Comparison of ENCODE assay signal across 9 cellular contexts in genomic region chr3:87771338-87772059, GRCh38. TPM values are rescaled to one million over a fixed set of nuclear protein-coding genes. Genes with fewer than 3 reads are reported as not detected.
DNase-seq lines count a peak whose midpoint lies in the region; ATAC-seq and TF ChIP-seq lines count a peak whose summit lies in the region.
"Had no signal": no experiment of that assay in that cellular context is flagged by ENCODE, and none has a peak within 500 bp of the region (broad histone marks: within the 10 kb centered on the region; RNA-seq: fewer than 3 reads in every experiment).

No MANE protein-coding gene starts in this region.

- H3K9me3 ChIP-seq in CD8-positive, alpha-beta memory T cell (ENCODE audit: low read length), result no peaks in the 10 kb centered on the region
- H3K9me3 ChIP-seq in right lobe of liver, result no peaks in the 10 kb centered on the region

- peaks cover 6 to 26% of the 10 kb centered on the region in 2 donors for H3K27me3 Mint-ChIP-seq in CD8-positive, alpha-beta memory T cell

- no peak for TF ChIP-seq POLR2A in right lobe of liver (IDR thresholded peaks at IDR 0.05)

- intact Hi-C loops in right lobe of liver (cut with DNase I), result no loop called here

- WGBS in right lobe of liver (ENCODE audit: insufficient coverage, low coverage, low lambda C conversion rate, missing lambda C conversion rate), result 60% methylated on average over 3 of the region's 5 CpGs

- H3K9me3 Mint-ChIP-seq in CD8-positive, alpha-beta memory T cell, result peaks cover 0 to 4% (median 2%) of the 10 kb centered on the region in 5 donors

- no peaks in the 10 kb centered on the region for H3K4me1 Mint-ChIP-seq in CD8-positive, alpha-beta memory T cell

- TF ChIP-seq CTCF in RWPE1 (conservative IDR thresholded peaks at IDR 0.05; ENCODE audit: low read depth) (peak; percentile 38; the same call in 1 of the 2 replicates), brain microvascular endothelial cell (IDR thresholded peaks at IDR 0.05; ENCODE audit: low read depth, low read length, missing control alignments) (peak; percentile 83), right lobe of liver (IDR thresholded peaks at IDR 0.05) (peak; percentile 66 to 78 (median 70))

- no peak overlapping the region for H3K4me3 ChIP-seq in CD8-positive, alpha-beta memory T cell (ENCODE audit: low read length)
- H3K4me3 ChIP-seq in brain microvascular endothelial cell (ENCODE audit: low read depth, low read length) (no peak overlapping the region), right lobe of liver (no peak overlapping the region)
- H3K4me3 ChIP-seq: skin epidermis had no signal

- POLR2A ChIA-PET in CD8-positive, alpha-beta memory T cell (lab: Charles Lee), result no interaction called here
- POLR2A ChIA-PET in RWPE1 (lab: Yijun Ruan, JAX; ENCODE audit: low non-redundant PET), result no interaction called here

- ATAC-seq in GM19023 (IDR thresholded peaks at IDR 0.05; ENCODE audit: unreplicated experiment) (peak; percentile 99), HG03066 (IDR thresholded peaks at IDR 0.05; ENCODE audit: low read depth, unreplicated experiment) (peak; percentile 91), right lobe of liver (peak; percentile 88 to 95 (median 92))

- no peaks in the 10 kb centered on the region for H3K27me3 ChIP-seq in CD8-positive, alpha-beta memory T cell (ENCODE audit: insufficient read depth, low read length, poor library complexity, severe bottlenecking)
- H3K27me3 ChIP-seq in brain microvascular endothelial cell (replicated peaks), result no peaks in the 10 kb centered on the region
- no peaks in the 10 kb centered on the region for H3K27me3 ChIP-seq in right lobe of liver

- in situ Hi-C loops in brain microvascular endothelial cell (cut with HindIII; ENCODE audit: low pct_ligation_motif_present, low sequenced_read_pairs), result no loop called here

- H3K36me3 Mint-ChIP-seq in CD8-positive, alpha-beta memory T cell, result no peaks in the 10 kb centered on the region

- no peaks in the 10 kb centered on the region for H3K4me1 ChIP-seq in CD8-positive, alpha-beta memory T cell (ENCODE audit: insufficient read depth, low read length)
- H3K4me1 ChIP-seq in right lobe of liver, result no peaks in the 10 kb centered on the region

- no peak overlapping the region for H3K27ac ChIP-seq in CD8-positive, alpha-beta memory T cell (ENCODE audit: low read depth, low read length)
- no peak overlapping the region for H3K27ac ChIP-seq in RWPE1
- no peak overlapping the region for H3K27ac ChIP-seq in brain microvascular endothelial cell
- no peak overlapping the region for H3K27ac ChIP-seq in right lobe of liver
- H3K27ac ChIP-seq: skin epidermis had no signal

- peak in 4 of 5 donors; percentile 4 to 56 (median 28) for DNase-seq in CD8-positive, alpha-beta memory T cell
- DNase-seq in RWPE1 (ENCODE audit: low spot score), result no peak
- DNase-seq in brain microvascular endothelial cell, result peak; percentile 36
- DNase-seq in right lobe of liver, result peak in 2 of 3 donors; percentile 50 to 51
- DNase-seq in NCI-H1105 (lab: John Stamatoyannopoulos, UW), result no peak
- no peak for DNase-seq in C1 segment of cervical spinal cord (lab: John Stamatoyannopoulos, UW)

- H3K36me3 ChIP-seq in CD8-positive, alpha-beta memory T cell (ENCODE audit: insufficient read depth, low read length), result no peaks in the 10 kb centered on the region
- H3K36me3 ChIP-seq in brain microvascular endothelial cell (replicated peaks) (no peaks in the 10 kb centered on the region), right lobe of liver (no peaks in the 10 kb centered on the region)

- no peak overlapping the region for H3K27ac Mint-ChIP-seq in CD8-positive, alpha-beta memory T cell

- CTCF ChIA-PET in CD8-positive, alpha-beta memory T cell (lab: Charles Lee), result interaction anchor here (0.5 to 2.0 kb wide), 6 partner anchors 23 to 409 kb away, joined by 3 to 11 read pairs (median 3); no protein-coding TSS in a partner anchor
- CTCF ChIA-PET in RWPE1 (lab: Yijun Ruan, JAX), result no interaction called here

- no peak overlapping the region for H3K4me3 Mint-ChIP-seq in CD8-positive, alpha-beta memory T cell

RNA-seq across cellular contexts. Expression of gene HTR1F, which starts 21.0 kb away (rescaled TPM):
- total RNA-seq in CD8-positive, alpha-beta memory T cell, result not detected
- polyA plus RNA-seq in CD8-positive, alpha-beta memory T cell, result not detected
- total RNA-seq in right lobe of liver, result not detected

Comparison
In these comparisons a context has a peak if more than half of its experiments do, and no peak if none do; other contexts are left out.
1. DNase-seq: peak in CD8-positive, alpha-beta memory T cell (4 of 5), brain microvascular endothelial cell (single experiment) and right lobe of liver (2 of 3); none in RWPE1 (single experiment), NCI-H1105 (single experiment) and C1 segment of cervical spinal cord (0 of 14).
2. Peak in every context shown above with its lines, with median percentiles within 50 percentile points of each other: ATAC-seq and CTCF ChIP-seq.